ENCODE assay signal across 8 cellular contexts in genomic region chr16:106623-107324, GRCh38. TPM values are rescaled to one million over a fixed set of nuclear protein-coding genes. Genes with fewer than 3 reads are reported as not detected.
DNase-seq lines count a peak whose midpoint lies in the region; ATAC-seq and TF ChIP-seq lines count a peak whose summit lies in the region.

No MANE protein-coding gene starts in this region.

- no peak overlapping the region for H2AFZ ChIP-seq in Karpas-422 (ENCODE audit: low read length)

- no peaks in the 10 kb centered on the region for H3K27me3 ChIP-seq in Karpas-422 (ENCODE audit: low read length)
- no peaks in the 10 kb centered on the region for H3K27me3 ChIP-seq in Panc1 (ENCODE audit: control insufficient read depth, insufficient read depth, low read length)
- H3K27me3 ChIP-seq in neutrophil, result no peaks in the 10 kb centered on the region
- no peaks in the 10 kb centered on the region for H3K27me3 ChIP-seq in vagina

- H4K20me1 ChIP-seq in Karpas-422 (ENCODE audit: insufficient read depth, low read depth, low read length), result peaks cover 3% of the 10 kb centered on the region; the same call in 1 of the 2 replicates

- CTCF ChIA-PET in Panc1 (lab: Charles Lee), result interaction anchor here (0.5 to 1.6 kb wide), 8 partner anchors 10 to 256 kb away, joined by 3 to 9 read pairs (median 4); partner anchors contain the start of gene AXIN1

- H3K79me2 ChIP-seq in Karpas-422 (ENCODE audit: low read length), result no peaks in the 10 kb centered on the region

- H3K4me1 ChIP-seq in Karpas-422 (ENCODE audit: low read length), result no peaks in the 10 kb centered on the region
- H3K4me1 ChIP-seq in Panc1 (ENCODE audit: control insufficient read depth, insufficient read depth, low read length), result no peaks in the 10 kb centered on the region
- no peaks in the 10 kb centered on the region for H3K4me1 ChIP-seq in neutrophil (ENCODE audit: control insufficient read depth in 1 of 2, insufficient read depth in 1 of 2, low read depth in 1 of 2, low read length in 1 of 2)
- peaks cover 13% of the 10 kb centered on the region for H3K4me1 ChIP-seq in vagina

- H3K27me3 Mint-ChIP-seq in activated T-helper 1 cell treated with anti-CD3 and anti-CD28 coated beads, Interleukin-12 subunit alpha, Interleukin-12 subunit beta, Interleukin-2, Interleukin-4 antibody, amounts not matched to agents 30 ng/mL and 10 ng/mL and 1 ng/mL, durations not matched to agents 14 hours and 24 hours and 36 hours (ENCODE audit: insufficient read depth), result no peaks in the 10 kb centered on the region

- TF ChIP-seq POLR2A in vagina (IDR thresholded peaks at IDR 0.05), result no peak

- H3K4me2 ChIP-seq in Karpas-422 (ENCODE audit: low read depth, low read length, poor library complexity, severe bottlenecking), result no peak overlapping the region

- H3K9me3 Mint-ChIP-seq in activated T-helper 1 cell treated with anti-CD3 and anti-CD28 coated beads, Interleukin-12 subunit alpha, Interleukin-12 subunit beta, Interleukin-2, Interleukin-4 antibody, amounts not matched to agents 30 ng/mL and 10 ng/mL and 1 ng/mL, durations not matched to agents 14 hours and 24 hours and 36 hours, result no peaks in the 10 kb centered on the region

- TF ChIP-seq CTCF in Panc1 (IDR thresholded peaks at IDR 0.05) (peak; percentile 90), neutrophil (IDR thresholded peaks at IDR 0.05) (peak; percentile 55), vagina (IDR thresholded peaks at IDR 0.05) (peak; percentile 69 to 73 (median 70))

- no TSS peak for BruUV-seq in Panc1 (replicated peaks; lab: Mats Ljungman, UMichigan)

- H3K9me3 ChIP-seq in Karpas-422 (ENCODE audit: low read length), result no peaks in the 10 kb centered on the region
- no peaks in the 10 kb centered on the region for H3K9me3 ChIP-seq in Panc1 (ENCODE audit: control insufficient read depth, insufficient read depth, low read depth, low read length)
- no peaks in the 10 kb centered on the region for H3K9me3 ChIP-seq in neutrophil
- no peaks in the 10 kb centered on the region for H3K9me3 ChIP-seq in vagina

- no peak overlapping the region for H3K27ac Mint-ChIP-seq in activated T-helper 1 cell treated with anti-CD3 and anti-CD28 coated beads, Interleukin-12 subunit alpha, Interleukin-12 subunit beta, Interleukin-2, Interleukin-4 antibody, amounts not matched to agents 30 ng/mL and 10 ng/mL and 1 ng/mL, durations not matched to agents 14 hours and 24 hours and 36 hours

- no peak overlapping the region for H3K4me3 Mint-ChIP-seq in activated T-helper 1 cell treated with anti-CD3 and anti-CD28 coated beads, Interleukin-12 subunit alpha, Interleukin-12 subunit beta, Interleukin-2, Interleukin-4 antibody, amounts not matched to agents 30 ng/mL and 10 ng/mL and 1 ng/mL, durations not matched to agents 14 hours and 24 hours and 36 hours

- H3K4me3 ChIP-seq in Karpas-422 (ENCODE audit: low read length) (no peak overlapping the region), Panc1 (ENCODE audit: low read depth in 2 of 2, low read length in 2 of 2) (no peak overlapping the region), neutrophil (ENCODE audit: low read depth in 1 of 2, low read length in 1 of 2) (no peak overlapping the region), vagina (no peak overlapping the region)

- peaks cover 5% of the 10 kb centered on the region for H3K4me1 Mint-ChIP-seq in activated T-helper 1 cell treated with anti-CD3 and anti-CD28 coated beads, Interleukin-12 subunit alpha, Interleukin-12 subunit beta, Interleukin-2, Interleukin-4 antibody, amounts not matched to agents 30 ng/mL and 10 ng/mL and 1 ng/mL, durations not matched to agents 14 hours and 24 hours and 36 hours (ENCODE audit: low read depth)

- DNase-seq in DMS79 (lab: John Stamatoyannopoulos, UW) (peak; percentile 23), Karpas-422 (peak; percentile 90), Panc1 (ENCODE audit: low read depth, low spot score) (peak; percentile 47), fibroblast of the conjunctiva (ENCODE audit: low read depth) (peak; percentile 80), vagina (ENCODE audit: extremely low spot score in 2 of 2) (no peak)
- DNase-seq in activated T-helper 1 cell treated with anti-CD3 and anti-CD28 coated beads, Interleukin-12 subunit alpha, Interleukin-12 subunit beta, Interleukin-2, Interleukin-4 antibody, amounts not matched to agents 30 ng/mL and 10 ng/mL and 1 ng/mL, durations not matched to agents 14 hours and 24 hours and 36 hours (ENCODE audit: low spot score), result peak; percentile 34

- H3K9ac ChIP-seq in Karpas-422 (ENCODE audit: low read length), result no peak overlapping the region

- ATAC-seq in Panc1 (peak; percentile 89), GM21619 (IDR thresholded peaks at IDR 0.05; ENCODE audit: unreplicated experiment) (no peak)

- in situ Hi-C loops in Panc1 (cut with HindIII; ENCODE audit: low pct_unique_long_range_greater_than_20kb, low sequenced_read_pairs), result no loop called here

- H3K36me3 ChIP-seq in Karpas-422 (ENCODE audit: insufficient read depth, low read length), result peaks cover 5% of the 10 kb centered on the region; the same call in 1 of the 2 replicates
- peaks cover 2% of the 10 kb centered on the region; the same call in 1 of the 2 replicates for H3K36me3 ChIP-seq in Panc1 (ENCODE audit: control insufficient read depth, insufficient read depth, low read length)
- no peaks in the 10 kb centered on the region for H3K36me3 ChIP-seq in neutrophil
- peaks cover 0 to 34% of the 10 kb centered on the region in 2 donors for H3K36me3 ChIP-seq in vagina

- H3K27ac ChIP-seq in Karpas-422 (ENCODE audit: low read length) (no peak overlapping the region), Panc1 (ENCODE audit: low read length) (no peak overlapping the region), neutrophil (no peak overlapping the region), vagina (no peak overlapping the region)

- no peaks in the 10 kb centered on the region for H3K9me2 ChIP-seq in Karpas-422 (replicated peaks; ENCODE audit: insufficient read depth, low read length)

- intact Hi-C loops in Panc1 (cut with micrococcal nuclease; ENCODE audit: unreplicated experiment), result loop anchor here (2.0 kb wide), 1 partner anchor 74 kb away; the partner anchor contains the start of gene HBQ1
- intact Hi-C loops in activated T-helper 1 cell treated with anti-CD3 and anti-CD28 coated beads, Interleukin-12 subunit alpha, Interleukin-12 subunit beta, Interleukin-2, Interleukin-4 antibody, amounts not matched to agents 30 ng/mL and 10 ng/mL and 1 ng/mL, durations not matched to agents 14 hours and 24 hours and 36 hours (cut with micrococcal nuclease), result loop anchor here (1.0 kb wide), 2 partner anchors 75 to 256 kb away; no protein-coding TSS in a partner anchor
- intact Hi-C loops in vagina (cut with DNase I), result loop anchor here (5.0 kb wide), 1 partner anchor 76 kb away; the partner anchor contains the start of gene HBQ1

- POLR2A ChIA-PET in Panc1 (lab: Charles Lee), result interaction anchor here (0.7 kb wide), 1 partner anchor 231 kb away, joined by 4 read pairs; no protein-coding TSS in a partner anchor

- peaks cover 15% of the 10 kb centered on the region for H3K36me3 Mint-ChIP-seq in activated T-helper 1 cell treated with anti-CD3 and anti-CD28 coated beads, Interleukin-12 subunit alpha, Interleukin-12 subunit beta, Interleukin-2, Interleukin-4 antibody, amounts not matched to agents 30 ng/mL and 10 ng/mL and 1 ng/mL, durations not matched to agents 14 hours and 24 hours and 36 hours (ENCODE audit: low read depth)

RNA-seq across cellular contexts. Expression of gene MPG, which starts 28.7 kb away (rescaled TPM):
- 182 and 298 TPM in 2 replicates for total RNA-seq in Karpas-422 (2014; rRNA removed; shearing (Covaris generic); ENCODE audit: low replicate concordance)
- 85.7 TPM for total RNA-seq in Panc1 (2021; ENCODE audit: unreplicated experiment)
- polyA plus RNA-seq in Panc1 (2012; ENCODE audit: insufficient read length), result 144 TPM
- total RNA-seq in activated T-helper 1 cell treated with anti-CD3 and anti-CD28 coated beads, Interleukin-12 subunit alpha, Interleukin-12 subunit beta, Interleukin-2, Interleukin-4 antibody, amounts not matched to agents 30 ng/mL and 10 ng/mL and 1 ng/mL, durations not matched to agents 14 hours and 24 hours and 36 hours, result 73.9 and 77.5 TPM in 2 replicates
- 124 TPM for total RNA-seq in vagina

RNA-seq across cellular contexts. Expression of gene NPRL3, which starts 31.7 kb away (rescaled TPM):
- total RNA-seq in Karpas-422 (2014; rRNA removed; shearing (Covaris generic); ENCODE audit: low replicate concordance), result 10.5 and 24.2 TPM in 2 replicates
- 69.7 TPM for total RNA-seq in Panc1 (2021; ENCODE audit: unreplicated experiment)
- polyA plus RNA-seq in Panc1 (2012; ENCODE audit: insufficient read length), result 83.6 TPM
- total RNA-seq in activated T-helper 1 cell treated with anti-CD3 and anti-CD28 coated beads, Interleukin-12 subunit alpha, Interleukin-12 subunit beta, Interleukin-2, Interleukin-4 antibody, amounts not matched to agents 30 ng/mL and 10 ng/mL and 1 ng/mL, durations not matched to agents 14 hours and 24 hours and 36 hours, result 51.5 and 51.8 TPM in 2 replicates
- total RNA-seq in vagina, result 29.2 TPM

RNA-seq across cellular contexts. Expression of gene RHBDF1, which starts 34.3 kb away (rescaled TPM):
- 0.43 TPM in 1 of 2 replicates, not detected in the other for total RNA-seq in Karpas-422 (2014; rRNA removed; shearing (Covaris generic); ENCODE audit: low replicate concordance)
- 41.7 TPM for total RNA-seq in Panc1 (2021; ENCODE audit: unreplicated experiment)
- polyA plus RNA-seq in Panc1 (2012; ENCODE audit: insufficient read length), result 44.5 TPM
- total RNA-seq in activated T-helper 1 cell treated with anti-CD3 and anti-CD28 coated beads, Interleukin-12 subunit alpha, Interleukin-12 subunit beta, Interleukin-2, Interleukin-4 antibody, amounts not matched to agents 30 ng/mL and 10 ng/mL and 1 ng/mL, durations not matched to agents 14 hours and 24 hours and 36 hours, result 0.52 and 0.96 TPM in 2 replicates
- total RNA-seq in vagina, result 86.9 TPM

RNA-seq across cellular contexts. Expression of gene HBZ, which starts 45.7 kb away (rescaled TPM):
- total RNA-seq in Karpas-422 (2014; rRNA removed; shearing (Covaris generic); ENCODE audit: low replicate concordance), result not detected in 2 replicates
- total RNA-seq in Panc1 (2021; ENCODE audit: unreplicated experiment), result 1.1 TPM
- polyA plus RNA-seq in Panc1 (2012; ENCODE audit: insufficient read length), result not detected
- total RNA-seq in activated T-helper 1 cell treated with anti-CD3 and anti-CD28 coated beads, Interleukin-12 subunit alpha, Interleukin-12 subunit beta, Interleukin-2, Interleukin-4 antibody, amounts not matched to agents 30 ng/mL and 10 ng/mL and 1 ng/mL, durations not matched to agents 14 hours and 24 hours and 36 hours, result not detected in 2 replicates
- total RNA-seq in vagina, result not detected

RNA-seq across cellular contexts. Expression of gene SNRNP25, which starts 53.1 kb away (rescaled TPM):
- 21.8 and 50.3 TPM in 2 replicates for total RNA-seq in Karpas-422 (2014; rRNA removed; shearing (Covaris generic); ENCODE audit: low replicate concordance)
- total RNA-seq in Panc1 (2021; ENCODE audit: unreplicated experiment) (83.5 TPM), vagina (15.0 TPM)
- 128 TPM for polyA plus RNA-seq in Panc1 (2012; ENCODE audit: insufficient read length)
- total RNA-seq in activated T-helper 1 cell treated with anti-CD3 and anti-CD28 coated beads, Interleukin-12 subunit alpha, Interleukin-12 subunit beta, Interleukin-2, Interleukin-4 antibody, amounts not matched to agents 30 ng/mL and 10 ng/mL and 1 ng/mL, durations not matched to agents 14 hours and 24 hours and 36 hours, result 98.9 and 101 TPM in 2 replicates

Comparison
In these comparisons a context has a peak if more than half of its experiments do, and no peak if none do; other contexts are left out.
1. DNase-seq: peak in DMS79 (single experiment), Karpas-422 (single experiment), Panc1 (single experiment), activated T-helper 1 cell treated with anti-CD3 and anti-CD28 coated beads, Interleukin-12 subunit alpha, Interleukin-12 subunit beta, Interleukin-2, Interleukin-4 antibody, amounts not matched to agents 30 ng/mL and 10 ng/mL and 1 ng/mL, durations not matched to agents 14 hours and 24 hours and 36 hours (single experiment) and fibroblast of the conjunctiva (single experiment); none in vagina (0 of 2).
2. RNA of gene RHBDF1, which starts 34.3 kb away (total RNA-seq): 86.9 TPM in vagina (single experiment) and 41.7 TPM in Panc1 (single experiment); 0.52 to 0.96 TPM in activated T-helper 1 cell treated with anti-CD3 and anti-CD28 coated beads, Interleukin-12 subunit alpha, Interleukin-12 subunit beta, Interleukin-2, Interleukin-4 antibody, amounts not matched to agents 30 ng/mL and 10 ng/mL and 1 ng/mL, durations not matched to agents 14 hours and 24 hours and 36 hours and 0.43 TPM in Karpas-422; every median in the first group is over 10 times any median in the second.
3. Peak in every context shown above with its lines, with median percentiles within 50 percentile points of each other: CTCF ChIP-seq.